19 cellular contexts compared by ENCODE assay signal in genomic region chr11:86091566-86091965, GRCh38. TPM values are rescaled to one million over a fixed set of nuclear protein-coding genes. Genes with fewer than 3 reads are reported as not detected.
DNase-seq lines count a peak whose midpoint lies in the region; ATAC-seq and TF ChIP-seq lines count a peak whose summit lies in the region.
"Had no signal": no experiment of that assay in that cellular context is flagged by ENCODE, and none has a peak within 500 bp of the region (broad histone marks: within the 10 kb centered on the region; RNA-seq: fewer than 3 reads in every experiment).

No MANE protein-coding gene starts in this region.

- in situ Hi-C loops in Panc1 (cut with HindIII; ENCODE audit: low pct_unique_long_range_greater_than_20kb, low sequenced_read_pairs) = no loop called here

- BruUV-seq in Panc1 (replicated peaks; lab: Mats Ljungman, UMichigan) = no TSS peak
- no TSS peak for BruUV-seq in PC-9 (replicated peaks; lab: Mats Ljungman, UMichigan)

- H3K27ac Mint-ChIP-seq in osteocyte (ENCODE audit: unreplicated experiment) = peak overlapping the region; percentile 55
- H3K27ac Mint-ChIP-seq in WTC11 = no peak overlapping the region
- H3K27ac Mint-ChIP-seq: CD4-positive, alpha-beta T cell; IgD-negative memory B cell had no signal

- POLR2A ChIA-PET in Panc1 (lab: Charles Lee) (no interaction called here), WTC11 (lab: Charles Lee) (interaction anchor here (1.4 kb wide), 1 partner anchor 23 kb away, joined by 3 read pairs; the partner anchor contains the start of gene PICALM), PC-9 (lab: Charles Lee; ENCODE audit: unreplicated experiment) (no interaction called here)

- H3K4me1 Mint-ChIP-seq in osteocyte (ENCODE audit: unreplicated experiment) (peaks cover 47% of the 10 kb centered on the region), WTC11 (no peaks in the 10 kb centered on the region)
- H3K4me1 Mint-ChIP-seq: IgD-negative memory B cell had no signal

- no peak overlapping the region for H3K4me3 Mint-ChIP-seq in osteocyte (ENCODE audit: unreplicated experiment)
- no peak overlapping the region for H3K4me3 Mint-ChIP-seq in WTC11
- H3K4me3 Mint-ChIP-seq: CD4-positive, alpha-beta T cell; IgD-negative memory B cell had no signal

- H3K4me2 ChIP-seq in PC-9 = no peak overlapping the region

- CTCF ChIA-PET in Panc1 (lab: Charles Lee) = no interaction called here
- CTCF ChIA-PET in WTC11 (lab: Charles Lee) = no interaction called here
- CTCF ChIA-PET in PC-9 (lab: Charles Lee) = no interaction called here

- DNase-seq in Ammon's horn (ENCODE audit: low spot score) (peak; percentile 18), Panc1 (ENCODE audit: low read depth, low spot score) (no peak), fibroblast of gingiva (ENCODE audit: low read depth) (peak; percentile 93), osteocyte (ENCODE audit: extremely low spot score, unreplicated experiment) (no peak), WTC11 (ENCODE audit: low spot score) (no peak), PC-9 (no peak), NCI-H146 (lab: John Stamatoyannopoulos, UW) (no peak), posterior vena cava (ENCODE audit: low spot score) (no peak)
- DNase-seq: activated CD4-positive, alpha-beta T cell treated with anti-CD3 and anti-CD28 coated beads, Interleukin-2, amount 50 U/mL, for 1 hour; amniotic stem cell; CD4-positive, alpha-beta T cell; mucosa of descending colon; NCI-H1694 treated with DMSO at 0.1 percent for 48 hours; NCI-H69; pancreas; T-helper 9 cell; testis had no signal

- H3K4me3 ChIP-seq in Panc1 (ENCODE audit: low read depth in 2 of 2, low read length in 2 of 2) (no peak overlapping the region), PC-9 (no peak overlapping the region)
- H3K4me3 ChIP-seq: gastroesophageal sphincter, mucosa of descending colon, pancreas, testis had no signal

- H3K27me3 ChIP-seq in Panc1 (ENCODE audit: control insufficient read depth, insufficient read depth, low read length) (no peaks in the 10 kb centered on the region), PC-9 (ENCODE audit: insufficient read depth, low read depth) (no peaks in the 10 kb centered on the region)
- H3K27me3 ChIP-seq: gastroesophageal sphincter, pancreas, testis had no signal

- H4K20me1 ChIP-seq in PC-9 (ENCODE audit: insufficient read depth) = no peaks in the 10 kb centered on the region

- 0 out of 2 replicates have a peak, but pooled peaks have one; percentile 44 for ATAC-seq in Panc1
- ATAC-seq in WTC11 = no peak
- ATAC-seq: gastroesophageal sphincter, mucosa of descending colon, pancreas had no signal

- H3K9me2 ChIP-seq in PC-9 (ENCODE audit: insufficient read depth) = no peaks in the 10 kb centered on the region

- H3K9me3 Mint-ChIP-seq in osteocyte (ENCODE audit: unreplicated experiment) (peaks cover 4% of the 10 kb centered on the region), WTC11 (no peaks in the 10 kb centered on the region)
- H3K9me3 Mint-ChIP-seq: CD4-positive, alpha-beta T cell; IgD-negative memory B cell had no signal

- H3K36me3 ChIP-seq in Panc1 (ENCODE audit: control insufficient read depth, insufficient read depth, low read length) = no peaks in the 10 kb centered on the region
- no peaks in the 10 kb centered on the region for H3K36me3 ChIP-seq in PC-9 (ENCODE audit: low read depth)
- H3K36me3 ChIP-seq: gastroesophageal sphincter, pancreas had no signal

- H3K79me2 ChIP-seq in PC-9 (ENCODE audit: low read depth) = no peaks in the 10 kb centered on the region

- H3K4me1 ChIP-seq in Panc1 (ENCODE audit: control insufficient read depth, insufficient read depth, low read length) (no peaks in the 10 kb centered on the region), PC-9 (replicated peaks; ENCODE audit: insufficient read depth) (no peaks in the 10 kb centered on the region)
- H3K4me1 ChIP-seq: pancreas, testis had no signal

- H3K27me3 Mint-ChIP-seq in osteocyte (ENCODE audit: unreplicated experiment) = no peaks in the 10 kb centered on the region
- H3K27me3 Mint-ChIP-seq in WTC11 (ENCODE audit: low read depth) = no peaks in the 10 kb centered on the region

- no peak for TF ChIP-seq CTCF in Panc1 (IDR thresholded peaks at IDR 0.05)
- no peak for TF ChIP-seq CTCF in osteocyte (IDR thresholded peaks at IDR 0.05)
- TF ChIP-seq CTCF in WTC11 (IDR thresholded peaks at IDR 0.05) = no peak
- no peak for TF ChIP-seq CTCF in PC-9 (conservative IDR thresholded peaks at IDR 0.05)

- H3K27ac ChIP-seq in Panc1 (ENCODE audit: low read length) (no peak overlapping the region), PC-9 (no peak overlapping the region)
- H3K27ac ChIP-seq: gastroesophageal sphincter, pancreas, testis had no signal

- H3K9me3 ChIP-seq in Panc1 (ENCODE audit: control insufficient read depth, insufficient read depth, low read depth, low read length) (no peaks in the 10 kb centered on the region), PC-9 (ENCODE audit: insufficient read depth, low read depth) (no peaks in the 10 kb centered on the region)
- H3K9me3 ChIP-seq: gastroesophageal sphincter, mucosa of descending colon, pancreas, testis had no signal

- intact Hi-C loops in Panc1 (cut with micrococcal nuclease; ENCODE audit: unreplicated experiment) (no loop called here), PC-9 (cut with micrococcal nuclease; ENCODE audit: unreplicated experiment) (no loop called here), posterior vena cava (cut with DNase I) (no loop called here)

- H2AFZ ChIP-seq in PC-9 = no peak overlapping the region

- H3F3A ChIP-seq in PC-9 (ENCODE audit: insufficient read depth, low read depth) = no peaks in the 10 kb centered on the region

- H3K36me3 Mint-ChIP-seq in osteocyte (ENCODE audit: unreplicated experiment) = peaks cover 2% of the 10 kb centered on the region
- no peaks in the 10 kb centered on the region for H3K36me3 Mint-ChIP-seq in WTC11

TF ChIP-seq in WTC11, 78 proteins besides CTCF, POLR2A, EP300 and RAD21 (continues in another document):
- no peak for TF ChIP-seq ZNF281 (CRISPR knock-in tag; IDR thresholded peaks at IDR 0.05)
- no peak for TF ChIP-seq ZNF423 (CRISPR knock-in tag; IDR thresholded peaks at IDR 0.05)
- no peak for TF ChIP-seq CBFB (CRISPR knock-in tag; IDR thresholded peaks at IDR 0.05; ENCODE audit: low read depth)
- TF ChIP-seq ESRRA (CRISPR knock-in tag; IDR thresholded peaks at IDR 0.05; ENCODE audit: borderline replicate concordance) = no peak
- no peak for TF ChIP-seq USF2 (CRISPR knock-in tag; IDR thresholded peaks at IDR 0.05)
- no peak for TF ChIP-seq ATF3 (CRISPR knock-in tag; conservative IDR thresholded peaks at IDR 0.05)

RNA-seq across cellular contexts. Expression of gene PICALM, which starts 22.7 kb away (rescaled TPM):
- total RNA-seq in Panc1 (2021; ENCODE audit: unreplicated experiment) (153 TPM), osteocyte (262 and 267 TPM in 2 replicates), WTC11 (2021) (64.4 to 69.9 TPM (median 65.1 TPM) in 3 replicates), PC-9 (2021) (92.3 and 116 TPM in 2 replicates), posterior vena cava (100 to 1,000 TPM; 237 to 371 TPM)
- polyA plus RNA-seq in Panc1 (2012; ENCODE audit: insufficient read length) = 91.7 TPM

Comparison
In these comparisons a context has a peak if more than half of its experiments do, and no peak if none do; other contexts are left out.
1. DNase-seq: peak in Ammon's horn (single experiment) and fibroblast of gingiva (single experiment); none in Panc1 (single experiment), osteocyte (single experiment), WTC11 (single experiment), PC-9 (0 of 2), NCI-H146 (single experiment) and posterior vena cava (single experiment).